In the genomic region with DNA sequence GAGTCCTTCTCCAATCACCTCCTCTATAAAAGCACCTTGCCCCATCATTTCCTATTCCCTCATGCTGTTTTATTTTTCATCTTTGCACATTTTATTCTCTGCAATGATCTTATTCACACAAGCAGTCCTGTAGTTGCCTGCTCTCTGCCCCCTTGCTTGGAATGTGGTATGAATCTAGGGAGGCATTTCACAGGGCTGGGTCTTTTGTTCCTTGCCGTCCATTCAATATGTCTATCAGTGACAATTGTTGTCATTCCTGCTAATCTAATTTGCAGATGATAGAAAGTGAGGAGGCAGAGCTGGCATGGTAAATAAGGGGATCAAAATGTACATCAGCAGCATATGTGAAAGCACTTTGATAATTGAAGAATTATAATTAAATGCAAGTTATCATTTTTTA, we compare ENCODE assay signal across 33 cellular contexts.
"Had no signal": no experiment of that assay in that cellular context is flagged by ENCODE, and none has a peak within 500 bp of the region (broad histone marks: within the 10 kb centered on the region; RNA-seq: fewer than 3 reads in every experiment).

No MANE protein-coding gene starts in this region.

- DNase-seq: activated B cell treated with CpG ODN at 0.5 μM for 24 hours; activated CD4-positive, alpha-beta memory T cell treated with anti-CD3 and anti-CD28 coated beads for 36 hours; activated CD4-positive, alpha-beta T cell treated with anti-CD3 and anti-CD28 coated beads for 4 hours; activated CD4-positive, alpha-beta T cell treated with anti-CD3 and anti-CD28 coated beads, Interleukin-2, amount 50 U/mL, for 1 hour; activated CD4-positive, CD25-positive, alpha-beta regulatory T cell treated with anti-CD3 and anti-CD28 coated beads, Interleukin-2, amount 50 U/mL, for 72 hours; activated CD8-positive, alpha-beta memory T cell treated with anti-CD3 and anti-CD28 coated beads, Interleukin-2, amount 50 U/mL, for 48 hours; activated effector memory CD4-positive, alpha-beta T cell treated with Interleukin-2 at 50 U/mL for 16 hours; activated naive CD4-positive, alpha-beta T cell treated with anti-CD3 and anti-CD28 coated beads, Interleukin-2, amount 10 ng/mL, durations not matched to agents 7 days and 5 days; activated naive CD8-positive, alpha-beta T cell treated with anti-CD3 and anti-CD28 coated beads, Interleukin-2, amount 50 U/mL, for 24 hours; activated T-cell treated with anti-CD3 and anti-CD28 coated beads, Interleukin-2, amount 50 U/mL, for 48 hours; anterior cingulate cortex; brain microvascular endothelial cell; NCI-H1105; NCI-H1417 treated with DMSO at 0.1 percent for 48 hours; NCI-H187 treated with DMSO at 0.1 percent for 48 hours; NCI-H2081; NCI-H2171 treated with DMSO at 0.1 percent for 48 hours; NCI-H2227 treated with DMSO at 0.1 percent for 48 hours; NCI-H446; NCI-H510A treated with DMSO at 0.1 percent for 48 hours; NCI-H526 treated with DMSO at 0.1 percent for 48 hours; NCI-H774; SHP77; SW 1271; T-helper 1 cell; T-helper 2 cell; T-helper 9 cell had no signal

- H3K4me1 ChIP-seq: SJSA1 had no signal

- ATAC-seq: activated naive CD8-positive, alpha-beta T cell treated with anti-CD3 and anti-CD28 coated beads, Interleukin-2, amount 50 U/mL, for 24 hours; Panc1 had no signal

- H3K27ac Mint-ChIP-seq: activated B cell treated with CpG ODN at 0.5 μM for 24 hours; activated CD4-positive, alpha-beta memory T cell treated with anti-CD3 and anti-CD28 coated beads for 36 hours; activated naive CD4-positive, alpha-beta T cell treated with anti-CD3 and anti-CD28 coated beads, Interleukin-2, amount 10 ng/mL, durations not matched to agents 7 days and 5 days; activated naive CD8-positive, alpha-beta T cell; activated naive CD8-positive, alpha-beta T cell treated with anti-CD3 and anti-CD28 coated beads, Interleukin-2, amount 50 U/mL, for 24 hours had no signal

- H3K9me3 ChIP-seq: SJSA1 had no signal

- H3K9me3 Mint-ChIP-seq: activated B cell treated with CpG ODN at 0.5 μM for 24 hours; activated CD4-positive, alpha-beta memory T cell treated with anti-CD3 and anti-CD28 coated beads for 36 hours; activated naive CD4-positive, alpha-beta T cell treated with anti-CD3 and anti-CD28 coated beads, Interleukin-2, amount 10 ng/mL, durations not matched to agents 7 days and 5 days; activated naive CD8-positive, alpha-beta T cell treated with anti-CD3 and anti-CD28 coated beads, Interleukin-2, amount 50 U/mL, for 24 hours had no signal

- H3K27ac ChIP-seq: brain microvascular endothelial cell, cardiac muscle cell, KMS-11, SJSA1, VCaP had no signal

- H3K4me2 ChIP-seq: KMS-11 had no signal

- H3K9ac ChIP-seq: KMS-11 had no signal

- H3K36me3 ChIP-seq: brain microvascular endothelial cell, cardiac muscle cell, SJSA1 had no signal

- H3K27me3 ChIP-seq: cardiac muscle cell had no signal

- H3K4me3 ChIP-seq: cardiac muscle cell, SJSA1 had no signal

- H3K36me3 Mint-ChIP-seq: activated CD4-positive, alpha-beta memory T cell treated with anti-CD3 and anti-CD28 coated beads for 36 hours; activated naive CD4-positive, alpha-beta T cell treated with anti-CD3 and anti-CD28 coated beads, Interleukin-2, amount 10 ng/mL, durations not matched to agents 7 days and 5 days; activated naive CD8-positive, alpha-beta T cell had no signal

- H3K4me3 Mint-ChIP-seq: activated B cell treated with CpG ODN at 0.5 μM for 24 hours; activated CD4-positive, alpha-beta memory T cell treated with anti-CD3 and anti-CD28 coated beads for 36 hours; activated naive CD4-positive, alpha-beta T cell treated with anti-CD3 and anti-CD28 coated beads, Interleukin-2, amount 10 ng/mL, durations not matched to agents 7 days and 5 days; activated naive CD8-positive, alpha-beta T cell; activated naive CD8-positive, alpha-beta T cell treated with anti-CD3 and anti-CD28 coated beads, Interleukin-2, amount 50 U/mL, for 24 hours had no signal
